In genomic region chr6:34474754-34475153, GRCh38 we compare ENCODE assay signal across 33 cellular contexts. TPM values are rescaled to one million over a fixed set of nuclear protein-coding genes. Genes with fewer than 3 reads are reported as not detected.
"Had no signal": no experiment of that assay in that cellular context is flagged by ENCODE, and none has a peak within 500 bp of the region (broad histone marks: within the 10 kb centered on the region; RNA-seq: fewer than 3 reads in every experiment).

No MANE protein-coding gene starts in this region.

- DNase-seq: activated CD4-positive, alpha-beta memory T cell treated with anti-CD3 and anti-CD28 coated beads, Interleukin-2, amount 10 ng/mL, durations not matched to agents 7 days and 5 days; activated CD4-positive, alpha-beta T cell treated with anti-CD3 and anti-CD28 coated beads for 1 hour; activated CD4-positive, alpha-beta T cell treated with anti-CD3 and anti-CD28 coated beads for 4 hours; activated CD4-positive, alpha-beta T cell treated with anti-CD3 and anti-CD28 coated beads, Interleukin-2, amount 10 ng/mL, durations not matched to agents 7 days and 5 days; activated CD4-positive, alpha-beta T cell treated with anti-CD3 and anti-CD28 coated beads, Interleukin-2, amount 50 U/mL, for 4 hours; activated CD8-positive, alpha-beta memory T cell treated with anti-CD3 and anti-CD28 coated beads, Interleukin-2, amount 50 U/mL, for 48 hours; activated gamma-delta T cell; activated naive CD4-positive, alpha-beta T cell; activated naive CD4-positive, alpha-beta T cell treated with anti-CD3 and anti-CD28 coated beads, Interleukin-2, amount 50 U/mL, for 16 hours; activated naive CD8-positive, alpha-beta T cell treated with anti-CD3 and anti-CD28 coated beads for 36 hours; activated naive CD8-positive, alpha-beta T cell treated with anti-CD3 and anti-CD28 coated beads, Interleukin-2, amount 50 U/mL, for 24 hours; activated T-cell treated with anti-CD3 and anti-CD28 coated beads for 4 hours; activated T-cell treated with anti-CD3 and anti-CD28 coated beads, Interleukin-2, amount 50 U/mL, for 24 hours; activated T-cell treated with anti-CD3 and anti-CD28 coated beads, Interleukin-2, amount 50 U/mL, for 72 hours; adrenal gland; amygdala; aorta; body of pancreas; central memory CD4-positive, alpha-beta T cell; cerebellar nuclear complex; colonic mucosa; effector CD8-positive, alpha-beta T cell; foreskin fibroblast; head of caudate nucleus; T-helper 1 cell; T-helper 17 cell had no signal

- ATAC-seq: activated naive CD8-positive, alpha-beta T cell treated with anti-CD3 and anti-CD28 coated beads, Interleukin-2, amount 50 U/mL, for 24 hours; body of pancreas; esophagus mucosa; T-helper 17 cell had no signal

- H3K36me3 ChIP-seq: adrenal gland, breast epithelium, cardiac muscle cell, colonic mucosa had no signal

- H3K4me3 Mint-ChIP-seq: activated CD4-positive, alpha-beta memory T cell treated with anti-CD3 and anti-CD28 coated beads, Interleukin-2, amount 10 ng/mL, durations not matched to agents 7 days and 5 days; activated CD4-positive, alpha-beta T cell treated with anti-CD3 and anti-CD28 coated beads, Interleukin-2, amount 10 ng/mL, durations not matched to agents 7 days and 5 days; activated naive CD8-positive, alpha-beta T cell treated with anti-CD3 and anti-CD28 coated beads for 36 hours; activated naive CD8-positive, alpha-beta T cell treated with anti-CD3 and anti-CD28 coated beads, Interleukin-2, amount 50 U/mL, for 24 hours; activated T-cell treated with anti-CD3 and anti-CD28 coated beads, Interleukin-2, amount 50 U/mL, for 24 hours; activated T-cell treated with anti-CD3 and anti-CD28 coated beads, Interleukin-2, amount 50 U/mL, for 72 hours; T-helper 17 cell; WTC11 had no signal

- FAIRE-seq: endometrium, frontal cortex had no signal

- H3K9me3 ChIP-seq: adrenal gland, body of pancreas, breast epithelium, colonic mucosa had no signal

- H3K4me1 ChIP-seq: adrenal gland, breast epithelium, colonic mucosa had no signal

- H3K4me3 ChIP-seq: adrenal gland, body of pancreas, breast epithelium, cardiac muscle cell, colonic mucosa had no signal

- H3K27me3 ChIP-seq: adrenal gland, body of pancreas, breast epithelium, cardiac muscle cell, colonic mucosa had no signal

- H3K36me3 Mint-ChIP-seq: activated naive CD8-positive, alpha-beta T cell treated with anti-CD3 and anti-CD28 coated beads for 36 hours had no signal

- H3K27me3 Mint-ChIP-seq: activated CD4-positive, alpha-beta T cell treated with anti-CD3 and anti-CD28 coated beads, Interleukin-2, amount 10 ng/mL, durations not matched to agents 7 days and 5 days; activated naive CD8-positive, alpha-beta T cell treated with anti-CD3 and anti-CD28 coated beads for 36 hours; activated naive CD8-positive, alpha-beta T cell treated with anti-CD3 and anti-CD28 coated beads, Interleukin-2, amount 50 U/mL, for 24 hours; activated T-cell treated with anti-CD3 and anti-CD28 coated beads, Interleukin-2, amount 50 U/mL, for 24 hours; T-helper 17 cell had no signal

- H3K27ac ChIP-seq: adrenal gland, body of pancreas, breast epithelium, cardiac muscle cell, colonic mucosa had no signal

- H3K4me1 Mint-ChIP-seq: activated CD4-positive, alpha-beta memory T cell treated with anti-CD3 and anti-CD28 coated beads, Interleukin-2, amount 10 ng/mL, durations not matched to agents 7 days and 5 days; activated CD4-positive, alpha-beta T cell treated with anti-CD3 and anti-CD28 coated beads, Interleukin-2, amount 10 ng/mL, durations not matched to agents 7 days and 5 days; activated naive CD8-positive, alpha-beta T cell treated with anti-CD3 and anti-CD28 coated beads for 36 hours; activated naive CD8-positive, alpha-beta T cell treated with anti-CD3 and anti-CD28 coated beads, Interleukin-2, amount 50 U/mL, for 24 hours; T-helper 17 cell had no signal

- H3K9me3 Mint-ChIP-seq: activated naive CD8-positive, alpha-beta T cell treated with anti-CD3 and anti-CD28 coated beads for 36 hours; activated naive CD8-positive, alpha-beta T cell treated with anti-CD3 and anti-CD28 coated beads, Interleukin-2, amount 50 U/mL, for 24 hours; activated T-cell treated with anti-CD3 and anti-CD28 coated beads, Interleukin-2, amount 50 U/mL, for 24 hours had no signal

- H3K27ac Mint-ChIP-seq: activated CD4-positive, alpha-beta memory T cell treated with anti-CD3 and anti-CD28 coated beads, Interleukin-2, amount 10 ng/mL, durations not matched to agents 7 days and 5 days; activated CD4-positive, alpha-beta T cell treated with anti-CD3 and anti-CD28 coated beads, Interleukin-2, amount 10 ng/mL, durations not matched to agents 7 days and 5 days; activated naive CD8-positive, alpha-beta T cell treated with anti-CD3 and anti-CD28 coated beads for 36 hours; activated naive CD8-positive, alpha-beta T cell treated with anti-CD3 and anti-CD28 coated beads, Interleukin-2, amount 50 U/mL, for 24 hours; activated T-cell treated with anti-CD3 and anti-CD28 coated beads, Interleukin-2, amount 50 U/mL, for 24 hours; activated T-cell treated with anti-CD3 and anti-CD28 coated beads, Interleukin-2, amount 50 U/mL, for 72 hours; T-helper 17 cell; WTC11 had no signal

RNA-seq across cellular contexts. Expression of gene PACSIN1, which starts 8.9 kb away (rescaled TPM):
- total RNA-seq: dermis microvascular lymphatic vessel endothelial cell, esophagus mucosa had no signal
